In genomic region chr2:70091364-70091763, GRCh38 we compare ENCODE assay signal across 9 cellular contexts. TPM values are rescaled to one million over a fixed set of nuclear protein-coding genes. Genes with fewer than 3 reads are reported as not detected.
DNase-seq lines count a peak whose midpoint lies in the region; ATAC-seq and TF ChIP-seq lines count a peak whose summit lies in the region.
"Had no signal": no experiment of that assay in that cellular context is flagged by ENCODE, and none has a peak within 500 bp of the region (broad histone marks: within the 10 kb centered on the region; RNA-seq: fewer than 3 reads in every experiment).

No MANE protein-coding gene starts in this region.

- H3K9me3 Mint-ChIP-seq in activated CD8-positive, alpha-beta memory T cell treated with anti-CD3 and anti-CD28 coated beads, Interleukin-2, amount 10 ng/mL, durations not matched to agents 7 days and 5 days (ENCODE audit: low read depth): no peaks in the 10 kb centered on the region

- intact Hi-C loops in stomach (cut with DNase I; ENCODE audit: low total_unique reads): loop anchor here (5.0 kb wide), 1 partner anchor 41 kb away; no protein-coding TSS in a partner anchor
- intact Hi-C loops in Right ventricle myocardium superior (cut with DNase I): no loop called here

- TF ChIP-seq POLR2A in stomach (IDR thresholded peaks at IDR 0.05): no peak

- no peaks in the 10 kb centered on the region for H3K27me3 Mint-ChIP-seq in activated CD8-positive, alpha-beta memory T cell treated with anti-CD3 and anti-CD28 coated beads, Interleukin-2, amount 10 ng/mL, durations not matched to agents 7 days and 5 days
- no peaks in the 10 kb centered on the region for H3K27me3 Mint-ChIP-seq in T-helper 17 cell

- peaks cover 23 to 58% (median 45%) of the 10 kb centered on the region in 4 donors for H3K4me1 ChIP-seq in stomach
- peaks cover 26% of the 10 kb centered on the region for H3K4me1 ChIP-seq in SJCRH30

- no peaks in the 10 kb centered on the region for H3K9me3 ChIP-seq in T-helper 17 cell (ENCODE audit: control insufficient read depth, low read length, poor library complexity, severe bottlenecking)
- no peaks in the 10 kb centered on the region for H3K9me3 ChIP-seq in stomach
- no peaks in the 10 kb centered on the region for H3K9me3 ChIP-seq in SJCRH30 (replicated peaks)

- H3K36me3 ChIP-seq in stomach: peaks cover 0 to 22% (median 3%) of the 10 kb centered on the region in 4 donors
- H3K36me3 ChIP-seq in SJCRH30: peaks cover 23% of the 10 kb centered on the region

- H3K4me3 ChIP-seq in stomach: no peak overlapping the region
- no peak overlapping the region for H3K4me3 ChIP-seq in SJCRH30

- TF ChIP-seq EP300 in stomach (IDR thresholded peaks at IDR 0.05): no peak

- 51 to 70% (median 62%) methylated on average over 2 of the region's 2 CpGs for WGBS in stomach, 5 donors

- ATAC-seq in activated CD8-positive, alpha-beta memory T cell treated with anti-CD3 and anti-CD28 coated beads, Interleukin-2, amount 10 ng/mL, durations not matched to agents 7 days and 5 days: no peak
- no peak for ATAC-seq in T-helper 17 cell
- ATAC-seq in Right ventricle myocardium superior (ENCODE audit: poor library complexity): no peak
- ATAC-seq: left cardiac atrium had no signal

- peak overlapping the region; percentile 100 for H3K27ac ChIP-seq in epithelial cell of prostate
- peak overlapping the region in 3 of 5 donors; percentile 99 to 100 (median 100) for H3K27ac ChIP-seq in stomach
- no peak overlapping the region for H3K27ac ChIP-seq in SJCRH30

- peak overlapping the region; percentile 23 for H3K4me3 Mint-ChIP-seq in activated CD8-positive, alpha-beta memory T cell treated with anti-CD3 and anti-CD28 coated beads, Interleukin-2, amount 10 ng/mL, durations not matched to agents 7 days and 5 days
- peak overlapping the region; percentile 21 for H3K4me3 Mint-ChIP-seq in T-helper 17 cell

- TF ChIP-seq CTCF in stomach (IDR thresholded peaks at IDR 0.05): no peak

- CTCF ChIA-PET in activated CD8-positive, alpha-beta memory T cell treated with anti-CD3 and anti-CD28 coated beads, Interleukin-2, amount 10 ng/mL, durations not matched to agents 7 days and 5 days (lab: Charles Lee): interaction anchor here (0.9 to 29.2 kb wide), 8 partner anchors 11 to 48 kb away, joined by 3 to 382 read pairs (median 5); no protein-coding TSS in a partner anchor

- peaks cover 49% of the 10 kb centered on the region for H3K4me1 Mint-ChIP-seq in activated CD8-positive, alpha-beta memory T cell treated with anti-CD3 and anti-CD28 coated beads, Interleukin-2, amount 10 ng/mL, durations not matched to agents 7 days and 5 days
- H3K4me1 Mint-ChIP-seq in T-helper 17 cell: peaks cover 52% of the 10 kb centered on the region

- H3K27ac Mint-ChIP-seq in activated CD8-positive, alpha-beta memory T cell treated with anti-CD3 and anti-CD28 coated beads, Interleukin-2, amount 10 ng/mL, durations not matched to agents 7 days and 5 days: peak overlapping the region; percentile 82
- peak overlapping the region; percentile 100 for H3K27ac Mint-ChIP-seq in T-helper 17 cell

- H3K27me3 ChIP-seq in stomach: no peaks in the 10 kb centered on the region
- H3K27me3 ChIP-seq in SJCRH30: no peaks in the 10 kb centered on the region

- DNase-seq in activated CD8-positive, alpha-beta memory T cell treated with anti-CD3 and anti-CD28 coated beads, Interleukin-2, amount 10 ng/mL, durations not matched to agents 7 days and 5 days: no peak
- no peak for DNase-seq in activated CD8-positive, alpha-beta memory T cell treated with anti-CD3 and anti-CD28 coated beads, Interleukin-2, amount 50 U/mL, for 48 hours
- no peak for DNase-seq in T-helper 17 cell
- no peak for DNase-seq in epithelial cell of prostate (ENCODE audit: low read depth, low spot score)
- no peak for DNase-seq in stomach
- no peak for DNase-seq in Right ventricle myocardium superior
- DNase-seq in effector CD4-positive, alpha-beta T cell: no peak
- DNase-seq in SJCRH30: no peak
- DNase-seq: left cardiac atrium had no signal

- peaks cover 36% of the 10 kb centered on the region for H3K36me3 Mint-ChIP-seq in activated CD8-positive, alpha-beta memory T cell treated with anti-CD3 and anti-CD28 coated beads, Interleukin-2, amount 10 ng/mL, durations not matched to agents 7 days and 5 days
- peaks cover 9% of the 10 kb centered on the region for H3K36me3 Mint-ChIP-seq in T-helper 17 cell (ENCODE audit: low read depth)

RNA-seq across cellular contexts. Expression of gene PCBP1, which starts 4.1 kb away (rescaled TPM):
- 100 to 1,000 TPM; 429 to 464 TPM for total RNA-seq in activated CD8-positive, alpha-beta memory T cell treated with anti-CD3 and anti-CD28 coated beads, Interleukin-2, amount 10 ng/mL, durations not matched to agents 7 days and 5 days
- total RNA-seq in T-helper 17 cell (100 to 1,000 TPM; 334 to 345 TPM), stomach (100 to 1,000 TPM in 3 of 5 donors, 10 to 100 TPM in 1, 1 to 10 TPM in 1; 9.3 to 164 (median 120) TPM), Right ventricle myocardium superior (201 TPM)
- 100 to 1,000 TPM; 199 to 296 (median 251) TPM for polyA plus RNA-seq in stomach
- 81.6 and 88.4 TPM in 2 replicates for total RNA-seq in SJCRH30 (2014; rRNA removed; shearing (Covaris generic))
